Comparison of ENCODE assay signal across 9 cellular contexts in the genomic region with DNA sequence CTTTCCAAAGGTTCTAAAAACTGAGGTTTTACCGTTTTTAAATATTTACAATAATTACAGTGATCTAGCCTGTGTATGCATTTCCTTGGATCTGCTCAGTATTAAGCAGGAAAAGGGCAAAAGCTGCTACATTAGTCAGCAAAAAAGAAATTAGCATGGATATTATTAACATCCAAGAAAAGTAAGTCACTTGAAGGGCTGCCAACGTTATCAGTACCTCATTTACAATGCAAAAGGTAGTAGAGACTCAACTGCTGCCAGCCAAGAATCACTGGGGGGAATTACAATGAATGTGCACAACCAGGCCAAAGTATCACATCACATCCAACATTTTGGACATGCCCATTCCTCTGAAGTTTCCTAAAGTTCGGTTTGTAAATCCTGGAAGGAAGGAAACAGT. TPM values are rescaled to one million over a fixed set of nuclear protein-coding genes. Genes with fewer than 3 reads are reported as not detected.
DNase-seq lines count a peak whose midpoint lies in the region; ATAC-seq and TF ChIP-seq lines count a peak whose summit lies in the region.
"Had no signal": no experiment of that assay in that cellular context is flagged by ENCODE, and none has a peak within 500 bp of the region (broad histone marks: within the 10 kb centered on the region; RNA-seq: fewer than 3 reads in every experiment).

No MANE protein-coding gene starts in this region.

- WGBS in suprapubic skin, result 8% methylated on average over 3 of the region's 3 CpGs

- in situ Hi-C loops in astrocyte of the spinal cord (cut with HindIII; ENCODE audit: low sequenced_read_pairs), result no loop called here

- H3K36me3 ChIP-seq in kidney epithelial cell (ENCODE audit: control insufficient read depth, insufficient read depth, low read length), result no peaks in the 10 kb centered on the region
- H3K36me3 ChIP-seq in suprapubic skin, result no peaks in the 10 kb centered on the region

- TF ChIP-seq EP300 in suprapubic skin (IDR thresholded peaks at IDR 0.05), result no peak

- DNase-seq in DMS79 treated with DMSO at 0.1 percent for 48 hours (lab: John Stamatoyannopoulos, UW), result peak; percentile 40
- DNase-seq in DMS79 (lab: John Stamatoyannopoulos, UW), result no peak
- DNase-seq in astrocyte of the spinal cord (ENCODE audit: low read depth, low spot score), result peak; percentile 65
- DNase-seq in kidney epithelial cell (ENCODE audit: low read depth), result no peak
- no peak for DNase-seq in suprapubic skin (ENCODE audit: low spot score in 2 of 2)
- no peak for DNase-seq in D341Med (ENCODE audit: low spot score)
- DNase-seq in HPDE6-E6E7 (ENCODE audit: extremely low spot score), result no peak

- peaks cover 77% of the 10 kb centered on the region for H3K4me1 ChIP-seq in suprapubic skin

- no peak for ATAC-seq in GM21526 (IDR thresholded peaks at IDR 0.05; ENCODE audit: low FRiP score, unreplicated experiment)

- H3K9me3 ChIP-seq in suprapubic skin, result no peaks in the 10 kb centered on the region

- H3K4me3 ChIP-seq in astrocyte of the spinal cord (ENCODE audit: low read depth, low read length), result peak overlapping the region; percentile 91
- H3K4me3 ChIP-seq in kidney epithelial cell (ENCODE audit: low read depth, low read length), result peak overlapping the region; percentile 95
- peak overlapping the region; percentile 67 for H3K4me3 ChIP-seq in suprapubic skin

- H3K27me3 ChIP-seq in kidney epithelial cell (ENCODE audit: control insufficient read depth, insufficient read depth, low read length), result no peaks in the 10 kb centered on the region
- H3K27me3 ChIP-seq in suprapubic skin, result no peaks in the 10 kb centered on the region

- TF ChIP-seq CTCF in astrocyte of the spinal cord (IDR thresholded peaks at IDR 0.05; ENCODE audit: low read depth, low read length) (no peak), kidney epithelial cell (IDR thresholded peaks at IDR 0.05; ENCODE audit: insufficient read depth, low read length, poor library complexity, severe bottlenecking) (no peak), suprapubic skin (IDR thresholded peaks at IDR 0.05) (no peak)

- TF ChIP-seq POLR2A in suprapubic skin (IDR thresholded peaks at IDR 0.05), result no peak

- H3K27ac ChIP-seq in suprapubic skin, result peak overlapping the region; percentile 97
- H3K27ac ChIP-seq: 22Rv1 had no signal

RNA-seq across cellular contexts. Expression of gene CNN3, which starts 1.9 kb away (rescaled TPM):
- 223 and 226 TPM in 2 replicates for total RNA-seq in kidney epithelial cell
- 10 to 100 TPM; 52.3 to 73.7 (median 58.6) TPM for total RNA-seq in suprapubic skin

Comparison
In these comparisons a context has a peak if more than half of its experiments do, and no peak if none do; other contexts are left out.
1. DNase-seq: peak in DMS79 treated with DMSO at 0.1 percent for 48 hours (single experiment) and astrocyte of the spinal cord (single experiment); none in DMS79 (single experiment), kidney epithelial cell (single experiment), suprapubic skin (0 of 2), D341Med (single experiment) and HPDE6-E6E7 (single experiment).
2. Peak in every context shown above with its lines, with median percentiles within 50 percentile points of each other: H3K4me3 ChIP-seq.